8 cellular contexts compared by ENCODE assay signal in genomic region chr1:180230791-180231505, GRCh38. TPM values are rescaled to one million over a fixed set of nuclear protein-coding genes. Genes with fewer than 3 reads are reported as not detected.
A peak's percentile ranks its signal among the peaks of the same experiment; 100 is the strongest.
DNase-seq lines count a peak whose midpoint lies in the region; ATAC-seq, FAIRE-seq and TF ChIP-seq lines count a peak whose summit lies in the region.

No MANE protein-coding gene starts in this region.

- TF ChIP-seq RAD21 in K562 (CRISPR knock-in tag; conservative IDR thresholded peaks at IDR 0.05 in 1 of 2, IDR thresholded peaks at IDR 0.05 in 1 of 2), result no peak

- FAIRE-seq in K562 (lab: Jason Lieb, UNC), result no peak

- in situ Hi-C loops in K562 (cut with MboI), result no loop called here

- H3K36me3 ChIP-seq in ES-I3 (ENCODE audit: insufficient read depth, low read length) (no peaks in the 10 kb centered on the region), Loucy (ENCODE audit: insufficient read depth, low read length) (no peaks in the 10 kb centered on the region), K562 (ENCODE audit: control insufficient read depth, insufficient read depth, low read length) (no peaks in the 10 kb centered on the region), stomach (no peaks in the 10 kb centered on the region)

- H3K4me3 ChIP-seq in Loucy (ENCODE audit: low read length, poor library complexity, severe bottlenecking), result no peak overlapping the region
- H3K4me3 ChIP-seq in K562, result peak overlapping the region; percentile 49; the same call in 1 of the 2 replicates
- peak overlapping the region; percentile 51 to 83 (median 68) for H3K4me3 ChIP-seq in stomach

- no peaks in the 10 kb centered on the region for H3K79me2 ChIP-seq in Loucy (ENCODE audit: insufficient read depth, low read length)
- H3K79me2 ChIP-seq in K562 (ENCODE audit: control insufficient read depth, insufficient read depth, low read length), result no peaks in the 10 kb centered on the region

- POLR2A ChIA-PET in K562 (lab: Yijun Ruan, JAX), result interaction anchor here (0.7 to 1.5 kb wide), 5 partner anchors 9 to 43 kb away, joined by 3 to 8 read pairs (median 3); no protein-coding TSS in a partner anchor

- TF ChIP-seq CTCF in Loucy (conservative IDR thresholded peaks at IDR 0.05; ENCODE audit: low read length) (no peak), K562 (IDR thresholded peaks at IDR 0.05 in 2 of 3, conservative IDR thresholded peaks at IDR 0.05 in 1 of 3; ENCODE audit: insufficient read depth in 2 of 3, low read depth in 1 of 3, low read length in 3 of 3) (no peak), stomach (IDR thresholded peaks at IDR 0.05) (no peak)

- ATAC-seq in K562, result no peak

- no peak for TF ChIP-seq EP300 in K562 (IDR thresholded peaks at IDR 0.05; ENCODE audit: low read length)
- TF ChIP-seq EP300 in stomach (IDR thresholded peaks at IDR 0.05), result no peak

- H3K27ac ChIP-seq in K562 (ENCODE audit: extremely low read depth, low read depth, low read length) (no peak overlapping the region), stomach (no peak overlapping the region)

- CTCF ChIA-PET in K562 (lab: Yijun Ruan, JAX; ENCODE audit: low intra/inter-chr PET ratio), result no interaction called here

- H2AFZ ChIP-seq in Loucy (ENCODE audit: low read length) (no peak overlapping the region), K562 (ENCODE audit: low read depth, low read length) (peak overlapping the region; percentile 9; the same call in 1 of the 2 replicates)

- intact Hi-C loops in K562 (cut with micrococcal nuclease), result no loop called here
- intact Hi-C loops in stomach (cut with DNase I; ENCODE audit: low total_unique reads), result no loop called here

- BruUV-seq in K562 (replicated peaks; lab: Mats Ljungman, UMichigan), result no TSS peak

- 8% methylated on average over 61 of the region's 65 CpGs for WGBS in K562 (ENCODE audit: insufficient coverage, low coverage, missing lambda C conversion rate)
- 0 to 1% (median 1%) methylated on average over 23 to 65 of the region's 65 CpGs for WGBS in stomach, 5 donors

- no peaks in the 10 kb centered on the region for H3F3A ChIP-seq in Loucy (ENCODE audit: low read depth)

- H3K9me3 ChIP-seq in ES-I3 (ENCODE audit: control insufficient read depth, insufficient read depth, low read length), result no peaks in the 10 kb centered on the region
- H3K9me3 ChIP-seq in Loucy (ENCODE audit: insufficient read depth, low read depth, low read length), result no peaks in the 10 kb centered on the region
- H3K9me3 ChIP-seq in K562 (replicated peaks; ENCODE audit: control insufficient read depth, insufficient read depth, low read depth, low read length), result no peaks in the 10 kb centered on the region
- H3K9me3 ChIP-seq in stomach, result no peaks in the 10 kb centered on the region

- H3K4me2 ChIP-seq in Loucy (ENCODE audit: low read depth, low read length, poor library complexity, severe bottlenecking) (peak overlapping the region; percentile 31), K562 (ENCODE audit: insufficient read depth, low read length) (peak overlapping the region; percentile 69; the same call in 1 of the 2 replicates)

- H3K4me1 ChIP-seq in ES-I3 (ENCODE audit: insufficient read depth, low read length), result peaks cover 13% of the 10 kb centered on the region
- H3K4me1 ChIP-seq in Loucy (ENCODE audit: insufficient read depth, low read length, poor library complexity, severe bottlenecking), result no peaks in the 10 kb centered on the region
- H3K4me1 ChIP-seq in K562 (replicated peaks in 1 of 2; ENCODE audit: control insufficient read depth in 2 of 2, insufficient read depth in 2 of 2, low read length in 2 of 2), result peaks cover 0 to 52% of the 10 kb centered on the region in 2 experiments; a peak in 3 of 5 replicates
- H3K4me1 ChIP-seq in stomach, result peaks cover 54 to 68% (median 63%) of the 10 kb centered on the region in 4 donors

- peak overlapping the region; percentile 60; the same call in 1 of the 2 replicates for H3K9ac ChIP-seq in ES-I3 (ENCODE audit: low read depth, low read length)
- no peak overlapping the region for H3K9ac ChIP-seq in Loucy (ENCODE audit: low read depth, low read length, poor library complexity, severe bottlenecking)
- H3K9ac ChIP-seq in K562 (ENCODE audit: insufficient read depth in 1 of 2, low read depth in 2 of 2, low read length in 2 of 2), result peak overlapping the region in 1 of 2 experiments; percentile 66; a peak in 2 of 4 replicates

- peak in 1 of 4 experiments; percentile 35 for DNase-seq in K562 (ENCODE audit: extremely low read depth in 1 of 4, low spot score in 3 of 4)
- peak; percentile 87 for DNase-seq in islet precursor cell
- no peak for DNase-seq in stomach
- no peak for DNase-seq in SK-N-DZ (ENCODE audit: low spot score)
- DNase-seq in DMS79 treated with DMSO at 0.1 percent for 48 hours (lab: John Stamatoyannopoulos, UW), result no peak
- no peak for DNase-seq in AML-193 (lab: John Stamatoyannopoulos, UW)

- no peaks in the 10 kb centered on the region for H4K20me1 ChIP-seq in Loucy (ENCODE audit: insufficient read depth, low read length, poor library complexity, severe bottlenecking)
- H4K20me1 ChIP-seq in K562 (replicated peaks; ENCODE audit: control insufficient read depth, insufficient read depth, low read length), result peaks cover 12% of the 10 kb centered on the region; the same call in 1 of the 2 replicates

- H3K9me2 ChIP-seq in Loucy (replicated peaks; ENCODE audit: low read depth, low read length), result no peaks in the 10 kb centered on the region

- H3K27me3 ChIP-seq in Loucy (ENCODE audit: insufficient read depth, low read length, poor library complexity, severe bottlenecking) (no peaks in the 10 kb centered on the region), K562 (ENCODE audit: control insufficient read depth in 2 of 2, insufficient read depth in 2 of 2, low read length in 2 of 2) (peaks cover 73 to 78% of the 10 kb centered on the region in 2 experiments), stomach (peaks cover 54 to 100% (median 93%) of the 10 kb centered on the region in 3 donors)

- TF ChIP-seq POLR2A in K562 (conservative IDR thresholded peaks at IDR 0.05) (no peak), stomach (IDR thresholded peaks at IDR 0.05) (no peak)

- no peaks in the 10 kb centered on the region for H3K9me1 ChIP-seq in K562 (ENCODE audit: control insufficient read depth, insufficient read depth, low read length)

TF ChIP-seq in K562, 482 proteins besides CTCF, POLR2A, EP300 and RAD21:
- TF ChIP-seq SP1 (CRISPR knock-in tag; IDR thresholded peaks at IDR 0.05), result no peak
- TF ChIP-seq HDAC6 (IDR thresholded peaks at IDR 0.05; ENCODE audit: low read depth, low read length), result 0 out of 2 replicates have a peak, but pooled peaks have one; percentile 15
- no peak for TF ChIP-seq E2F1 (CRISPR knock-in tag; IDR thresholded peaks at IDR 0.05)
- no peak for TF ChIP-seq ZNF75A (CRISPR knock-in tag; IDR thresholded peaks at IDR 0.05)
- TF ChIP-seq GABPB1 (CRISPR knock-in tag; IDR thresholded peaks at IDR 0.05), result no peak
- peak; percentile 63 for TF ChIP-seq PCBP1 (IDR thresholded peaks at IDR 0.05; ENCODE audit: low read depth, low read length, poor library complexity, severe bottlenecking)
- TF ChIP-seq FIP1L1 (IDR thresholded peaks at IDR 0.05; ENCODE audit: low read depth, low read length, poor library complexity, severe bottlenecking), result peak; percentile 26
- TF ChIP-seq SMARCE1 (IDR thresholded peaks at IDR 0.05), result no peak
- TF ChIP-seq E2F6 (IDR thresholded peaks at IDR 0.05; ENCODE audit: borderline replicate concordance in 1 of 2, extremely low read depth in 1 of 2, insufficient read depth in 1 of 2, insufficient read length in 1 of 2, low read depth in 1 of 2, low read length in 1 of 2, poor library complexity in 1 of 2, severe bottlenecking in 1 of 2), result peak in 1 of 2 experiments; percentile 39
- TF ChIP-seq STAG1 (CRISPR knock-in tag; IDR thresholded peaks at IDR 0.05; ENCODE audit: borderline replicate concordance), result 0 out of 2 replicates have a peak, but pooled peaks have one; percentile 23
TF ChIP-seq in K562: peak in this region for 5.

RNA-seq across cellular contexts. Expression of gene LHX4, which starts 0.9 kb away (rescaled TPM):
- 0.12 TPM in 1 of 2 replicates, not detected in the other for total RNA-seq in K562 (2011; cell fraction: chromatin; rRNA removed; ENCODE audit: low replicate concordance)
- not detected in 2 replicates for total RNA-seq in K562 (2011; cell fraction: nucleolus; rRNA removed)
- 0.15 TPM in 1 of 2 replicates, not detected in the other for total RNA-seq in K562 (2011; cell fraction: nucleoplasm; rRNA removed)
- total RNA-seq in K562 (2014; rRNA removed) (not detected in 2 replicates), K562 (2014; rRNA removed; fragmentation: Illumina TruSeq; extraction: Trizol) (0.03 and 0.04 TPM in 2 replicates), K562 (2015; rRNA removed; fragmentation: Illumina TruSeq; extraction: Trizol) (not detected in 2 replicates), K562 (2021) (not detected in 2 replicates), stomach (under 1 TPM in 1 of 5 donors, not detected in 4; 0.18 TPM)
- polyA plus RNA-seq in K562 (2011; rRNA removed) (0.01 and 0.03 TPM in 2 replicates), K562 (2014; fragmentation: Illumina TruSeq; extraction: Trizol) (not detected in 2 replicates), K562 (2014; fragmentation: Nextera tagmentation; extraction: Ambion mirVana) (under 1 TPM; 0.10 to 0.11 TPM), K562 (2014; rRNA removed) (not detected in 2 replicates), stomach (under 1 TPM in 1 of 3 donors, not detected in 2; 0.03 TPM)
- 0.01 TPM in 2 replicates for polyA plus RNA-seq in K562 (2011; cell fraction: cytosol; rRNA removed)
- 0.01 and 0.04 TPM in 2 replicates for polyA plus RNA-seq in K562 (2011; cell fraction: nucleus; rRNA removed)
- polyA plus RNA-seq in K562 (2012), result 1.1 and 1.6 TPM in 2 replicates
- not detected in 2 replicates for polyA minus RNA-seq in K562 (2011; rRNA and poly(A)+ RNA removed)
- polyA minus RNA-seq in K562 (2011; cell fraction: cytosol; rRNA and poly(A)+ RNA removed), result not detected in 2 replicates
- 0.11 TPM in 1 of 2 replicates, not detected in the other for polyA minus RNA-seq in K562 (2011; cell fraction: nucleus; rRNA and poly(A)+ RNA removed)
- 0.50 and 0.63 TPM in 2 replicates for polyA plus RNA-seq in SK-N-DZ (2014; cell fraction: cytosol; rRNA removed)
- polyA plus RNA-seq in SK-N-DZ (2014; cell fraction: nucleus; rRNA removed), result 1.0 and 3.1 TPM in 2 replicates
